8 cellular contexts compared by ENCODE assay signal in genomic region chr15:42274693-42274971, GRCh38. TPM values are rescaled to one million over a fixed set of nuclear protein-coding genes. Genes with fewer than 3 reads are reported as not detected.
DNase-seq lines count a peak whose midpoint lies in the region; FAIRE-seq and TF ChIP-seq lines count a peak whose summit lies in the region.

No MANE protein-coding gene starts in this region.

- no peaks in the 10 kb centered on the region for H3K9me3 Mint-ChIP-seq in neural crest cell

- H3K27ac Mint-ChIP-seq in neural crest cell (ENCODE audit: unreplicated experiment): peak overlapping the region; percentile 97

- peak overlapping the region; percentile 75 for H3K4me3 ChIP-seq in BLaER1
- peak overlapping the region; percentile 84 for H3K4me3 ChIP-seq in NB4 (ENCODE audit: low read depth, low read length)
- peak overlapping the region; percentile 82 to 94 for H3K4me3 ChIP-seq in duodenal mucosa (ENCODE audit: low read depth in 1 of 2, low read length in 2 of 2)

- H3K27ac ChIP-seq in BLaER1 (peak overlapping the region; percentile 89), duodenal mucosa (ENCODE audit: low read depth, low read length) (peak overlapping the region; percentile 97)

- H3K4me2 ChIP-seq in BLaER1: peak overlapping the region; percentile 94

- peaks cover 24% of the 10 kb centered on the region for H3K36me3 ChIP-seq in BLaER1
- peaks cover 3 to 13% of the 10 kb centered on the region in 2 donors for H3K36me3 ChIP-seq in duodenal mucosa (ENCODE audit: control insufficient read depth in 1 of 2, insufficient read depth in 2 of 2, low read length in 2 of 2)

- no peaks in the 10 kb centered on the region for H3K36me3 Mint-ChIP-seq in neural crest cell (ENCODE audit: low read depth)

- peak overlapping the region; percentile 100 for H3K4me3 Mint-ChIP-seq in neural crest cell

- no peak for FAIRE-seq in urothelium cell line (lab: Jason Lieb, UNC)

- no peak for TF ChIP-seq POLR2A in NB4 (IDR thresholded peaks at IDR 0.05; ENCODE audit: extremely low read depth, insufficient read length)

- no peaks in the 10 kb centered on the region for H3K27me3 Mint-ChIP-seq in neural crest cell (ENCODE audit: low read depth)

- H3K9me3 ChIP-seq in BLaER1 (no peaks in the 10 kb centered on the region), duodenal mucosa (ENCODE audit: control insufficient read depth in 1 of 2, low read length in 2 of 2) (no peaks in the 10 kb centered on the region)

- peaks cover 45% of the 10 kb centered on the region for H3K4me1 ChIP-seq in BLaER1
- H3K4me1 ChIP-seq in duodenal mucosa (ENCODE audit: control insufficient read depth in 1 of 2, insufficient read depth in 2 of 2, low read length in 2 of 2): peaks cover 24 to 38% of the 10 kb centered on the region in 2 donors

- DNase-seq in NB4 (ENCODE audit: low read depth) (peak; percentile 35), neural crest cell (ENCODE audit: low read depth, low spot score) (no peak), NCI-H748 treated with DMSO at 0.1 percent for 48 hours (lab: John Stamatoyannopoulos, UW) (no peak), urothelium cell line (ENCODE audit: low spot score) (no peak), H4 (ENCODE audit: low spot score) (no peak)
- no peak for DNase-seq in central memory CD4-positive, alpha-beta T cell

- H3K27me3 ChIP-seq in BLaER1 (no peaks in the 10 kb centered on the region), duodenal mucosa (ENCODE audit: control insufficient read depth in 1 of 2, insufficient read depth in 2 of 2, low read length in 2 of 2) (no peaks in the 10 kb centered on the region)

- H3K9ac ChIP-seq in BLaER1: peak overlapping the region; percentile 89
- H3K9ac ChIP-seq in duodenal mucosa (ENCODE audit: low read depth in 1 of 2, low read length in 2 of 2): peak overlapping the region; percentile 95 to 97

- peaks cover 29% of the 10 kb centered on the region for H4K20me1 ChIP-seq in BLaER1

- TF ChIP-seq CTCF in NB4 (IDR thresholded peaks at IDR 0.05; ENCODE audit: low read depth, low read length) (no peak), neural crest cell (conservative IDR thresholded peaks at IDR 0.05) (no peak)

- H3K4me1 Mint-ChIP-seq in neural crest cell: peaks cover 52% of the 10 kb centered on the region

RNA-seq across cellular contexts. Expression of gene TMEM87A, which starts 1.4 kb away (rescaled TPM):
- total RNA-seq in neural crest cell: 33.0 and 34.8 TPM in 2 replicates
- 46.7 and 52.1 TPM in 2 replicates for total RNA-seq in H4 (2014; rRNA removed; shearing (Covaris generic))

RNA-seq across cellular contexts. Expression of gene GANC, which starts 1.6 kb away (rescaled TPM):
- total RNA-seq in neural crest cell: 15.2 and 17.1 TPM in 2 replicates
- 10.4 and 16.1 TPM in 2 replicates for total RNA-seq in H4 (2014; rRNA removed; shearing (Covaris generic))
